19 cellular contexts compared by ENCODE assay signal in the genomic region with DNA sequence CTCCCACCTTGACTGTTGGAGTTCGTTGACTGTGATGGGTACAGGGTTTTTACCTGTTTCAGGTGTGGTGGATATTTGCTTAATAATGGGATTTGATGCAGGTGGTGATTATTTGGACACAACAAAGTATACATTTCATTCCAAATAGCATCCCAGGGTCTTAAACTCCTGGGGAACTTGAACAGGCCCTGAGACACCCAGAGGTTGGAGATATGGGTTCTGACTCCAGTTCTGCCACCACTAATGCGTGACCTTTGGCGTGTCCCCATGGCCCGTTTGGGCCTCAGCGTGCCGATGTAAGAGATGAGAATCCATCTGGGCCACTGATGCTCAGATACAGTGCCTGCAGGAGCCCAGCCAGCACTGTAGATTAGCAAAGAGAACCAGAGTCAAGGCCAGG.
DNase-seq lines count a peak whose midpoint lies in the region; ATAC-seq and TF ChIP-seq lines count a peak whose summit lies in the region.
"Had no signal": no experiment of that assay in that cellular context is flagged by ENCODE, and none has a peak within 500 bp of the region (broad histone marks: within the 10 kb centered on the region; RNA-seq: fewer than 3 reads in every experiment).

No MANE protein-coding gene starts in this region.

- H3K14ac ChIP-seq in neuronal stem cell (ENCODE audit: low read length) (no peak overlapping the region), trophoblast cell (ENCODE audit: low read length) (no peak overlapping the region)

- H3K27me3 ChIP-seq in esophagus muscularis mucosa = no peaks in the 10 kb centered on the region
- no peaks in the 10 kb centered on the region for H3K27me3 ChIP-seq in neuronal stem cell (ENCODE audit: control insufficient read depth in 3 of 3, insufficient read depth in 3 of 3, low read depth in 1 of 3, low read length in 3 of 3)
- H3K27me3 ChIP-seq in trophoblast cell (ENCODE audit: insufficient read depth, low read length) = no peaks in the 10 kb centered on the region
- H3K27me3 ChIP-seq: BLaER1 treated with 17β-estradiol and CSF1 and Interleukin-3, amounts not matched to agents 10 nM and 100 nM had no signal

- no peak overlapping the region for H2BK15ac ChIP-seq in neuronal stem cell (ENCODE audit: low read length)

- no peak overlapping the region for H4K12ac ChIP-seq in trophoblast cell (ENCODE audit: low read depth, low read length)

- H3K4me1 ChIP-seq in esophagus muscularis mucosa (no peaks in the 10 kb centered on the region), neuronal stem cell (ENCODE audit: control insufficient read depth in 2 of 2, insufficient read depth in 1 of 2, low read depth in 1 of 2, low read length in 2 of 2) (no peaks in the 10 kb centered on the region), trophoblast cell (ENCODE audit: control insufficient read depth in 1 of 2, insufficient read depth in 2 of 2, low read length in 2 of 2) (no peaks in the 10 kb centered on the region)
- H3K4me1 ChIP-seq: A549; BLaER1 treated with 17β-estradiol and CSF1 and Interleukin-3, amounts not matched to agents 10 nM and 100 nM; Caco-2 had no signal

- no peak for TF ChIP-seq POLR2A in esophagus muscularis mucosa (IDR thresholded peaks at IDR 0.05; ENCODE audit: low read depth)

- H2BK12ac ChIP-seq in neuronal stem cell (ENCODE audit: low read length) (no peak overlapping the region), trophoblast cell (ENCODE audit: low read length) (no peak overlapping the region)

- H3K4ac ChIP-seq in neuronal stem cell (ENCODE audit: low read length) (no peak overlapping the region), trophoblast cell (ENCODE audit: low read depth, low read length) (no peak overlapping the region)

- no peak for TF ChIP-seq CTCF in esophagus muscularis mucosa (IDR thresholded peaks at IDR 0.05)

- H2AFZ ChIP-seq in neuronal stem cell (ENCODE audit: low read length) (no peak overlapping the region), trophoblast cell (ENCODE audit: insufficient read depth, low read length, poor library complexity) (no peak overlapping the region)

- intact Hi-C loops in esophagus muscularis mucosa (cut with DNase I) = no loop called here

- H3K79me2 ChIP-seq in trophoblast cell (ENCODE audit: control insufficient read depth, insufficient read depth, low read length, poor library complexity) = no peaks in the 10 kb centered on the region

- H3K9ac ChIP-seq in neuronal stem cell (ENCODE audit: low read depth, low read length, poor library complexity) (no peak overlapping the region), trophoblast cell (ENCODE audit: low read length) (peak overlapping the region; percentile 31)
- H3K9ac ChIP-seq: BLaER1 treated with 17β-estradiol and CSF1 and Interleukin-3, amounts not matched to agents 10 nM and 100 nM had no signal

- H4K8ac ChIP-seq in neuronal stem cell (ENCODE audit: low read depth, low read length) (no peak overlapping the region), trophoblast cell (ENCODE audit: low read depth, low read length) (no peak overlapping the region)

- H2AK5ac ChIP-seq in neuronal stem cell (ENCODE audit: low read depth, low read length) (no peak overlapping the region), trophoblast cell (ENCODE audit: low read length) (no peak overlapping the region)

- in situ Hi-C loops in G401 (cut with HindIII; ENCODE audit: low sequenced_read_pairs) = no loop called here

- TF ChIP-seq EP300 in esophagus muscularis mucosa (IDR thresholded peaks at IDR 0.05) = no peak

- H3K79me1 ChIP-seq in neuronal stem cell (ENCODE audit: low read depth, low read length) (no peaks in the 10 kb centered on the region), trophoblast cell (ENCODE audit: low read length) (no peaks in the 10 kb centered on the region)

- H3K4me2 ChIP-seq in neuronal stem cell (ENCODE audit: insufficient read depth, low read length, poor library complexity, severe bottlenecking) (no peak overlapping the region), trophoblast cell (ENCODE audit: low read length) (no peak overlapping the region)
- H3K4me2 ChIP-seq: A549; BLaER1 treated with 17β-estradiol and CSF1 and Interleukin-3, amounts not matched to agents 10 nM and 100 nM had no signal

- H3K4me3 ChIP-seq in esophagus muscularis mucosa (no peak overlapping the region), neuronal stem cell (ENCODE audit: low read length in 2 of 2) (no peak overlapping the region), trophoblast cell (ENCODE audit: low read depth, low read length) (no peak overlapping the region)
- H3K4me3 ChIP-seq: A549; BLaER1 treated with 17β-estradiol and CSF1 and Interleukin-3, amounts not matched to agents 10 nM and 100 nM; GM12878 had no signal

- H3K27ac ChIP-seq in esophagus muscularis mucosa (replicated peaks in 1 of 4) = no peak overlapping the region
- no peak overlapping the region for H3K27ac ChIP-seq in neuronal stem cell (replicated peaks; ENCODE audit: low read length)
- H3K27ac ChIP-seq in trophoblast cell (ENCODE audit: low read depth, low read length) = no peak overlapping the region
- H3K27ac ChIP-seq: 22Rv1; A549; BLaER1 treated with 17β-estradiol and CSF1 and Interleukin-3, amounts not matched to agents 10 nM and 100 nM; C4-2B had no signal

- peaks cover 0 to 9% (median 4%) of the 10 kb centered on the region in 4 donors for H3K9me3 ChIP-seq in esophagus muscularis mucosa
- no peaks in the 10 kb centered on the region for H3K9me3 ChIP-seq in neuronal stem cell (replicated peaks in 1 of 2; ENCODE audit: control insufficient read depth in 2 of 2, insufficient read depth in 1 of 2, low read depth in 1 of 2, low read length in 2 of 2)
- H3K9me3 ChIP-seq in trophoblast cell (ENCODE audit: insufficient read depth, low read depth, low read length) = no peaks in the 10 kb centered on the region
- H3K9me3 ChIP-seq: A549 had no signal

- DNase-seq in G401 (ENCODE audit: low spot score) (peak; percentile 58), esophagus muscularis mucosa (ENCODE audit: extremely low spot score) (peak; percentile 81), neuronal stem cell (ENCODE audit: low spot score) (no peak), trophoblast cell (no peak)
- DNase-seq in stimulated activated CD8-positive, alpha-beta memory T cell treated with anti-CD3 and anti-CD28 coated beads, Interleukin-4, amount 100 ng/mL, for 48 hours = no peak
- no peak for DNase-seq in stimulated activated naive CD8-positive, alpha-beta T cell treated with anti-CD3 and anti-CD28 coated beads, Interleukin-15, Interleukin-2, amounts not matched to agents 100 U/mL and 50 U/mL, for 24 hours
- DNase-seq: AML-193; Caco-2; Calu3; CD4-positive, alpha-beta T cell; CD8-positive, alpha-beta T cell; DMS79 treated with DMSO at 0.1 percent for 48 hours; GDM1 had no signal

- H2BK5ac ChIP-seq in neuronal stem cell (ENCODE audit: low read length) (no peak overlapping the region), trophoblast cell (ENCODE audit: low read depth, low read length, poor library complexity) (no peak overlapping the region)

- no peaks in the 10 kb centered on the region for H3K36me3 ChIP-seq in esophagus muscularis mucosa
- no peaks in the 10 kb centered on the region for H3K36me3 ChIP-seq in neuronal stem cell (replicated peaks in 1 of 2; ENCODE audit: control insufficient read depth in 2 of 2, insufficient read depth in 2 of 2, low read length in 2 of 2)
- H3K36me3 ChIP-seq in trophoblast cell (ENCODE audit: control insufficient read depth in 1 of 2, insufficient read depth in 2 of 2, low read length in 2 of 2) = no peaks in the 10 kb centered on the region
- H3K36me3 ChIP-seq: BLaER1 treated with 17β-estradiol and CSF1 and Interleukin-3, amounts not matched to agents 10 nM and 100 nM had no signal

- H2BK120ac ChIP-seq in neuronal stem cell (ENCODE audit: low read depth, low read length) = no peak overlapping the region
- H2BK120ac ChIP-seq in trophoblast cell (ENCODE audit: insufficient read depth, low read length, poor library complexity) = no peak overlapping the region

- 88% methylated on average over 6 of the region's 6 CpGs for WGBS in esophagus muscularis mucosa
- WGBS in neuronal stem cell (ENCODE audit: extremely low coverage in 2 of 2, insufficient read length in 2 of 2, insufficient replicate concordance in 1 of 2), 2 donors = no CpG with 5 or more reads among the region's 6 CpGs
- no CpG with 5 or more reads among the region's 6 CpGs for WGBS in trophoblast cell (ENCODE audit: extremely low coverage, insufficient coverage, insufficient read length)

- H4K91ac ChIP-seq in neuronal stem cell (ENCODE audit: low read depth, low read length, poor library complexity) (no peak overlapping the region), trophoblast cell (ENCODE audit: low read depth, low read length) (no peak overlapping the region)

- no peak for ATAC-seq in GM19467 (IDR thresholded peaks at IDR 0.05; ENCODE audit: unreplicated experiment)
- ATAC-seq in stimulated activated naive CD8-positive, alpha-beta T cell treated with anti-CD3 and anti-CD28 coated beads, Interleukin-15, Interleukin-2, amounts not matched to agents 100 U/mL and 50 U/mL, for 24 hours = no peak
- ATAC-seq: A549; CD8-positive, alpha-beta T cell; GM12878 had no signal

- H3K23ac ChIP-seq in neuronal stem cell (ENCODE audit: low read depth, low read length, poor library complexity) (no peak overlapping the region), trophoblast cell (ENCODE audit: low read length) (no peak overlapping the region)

- H3K18ac ChIP-seq in neuronal stem cell (ENCODE audit: low read length) (peak overlapping the region; percentile 12), trophoblast cell (ENCODE audit: low read length) (no peak overlapping the region)

Comparison
In these comparisons a context has a peak if more than half of its experiments do, and no peak if none do; other contexts are left out.
1. DNase-seq: peak in G401 (single experiment) and esophagus muscularis mucosa (single experiment); none in neuronal stem cell (single experiment), trophoblast cell (0 of 2), stimulated activated CD8-positive, alpha-beta memory T cell treated with anti-CD3 and anti-CD28 coated beads, Interleukin-4, amount 100 ng/mL, for 48 hours (single experiment) and stimulated activated naive CD8-positive, alpha-beta T cell treated with anti-CD3 and anti-CD28 coated beads, Interleukin-15, Interleukin-2, amounts not matched to agents 100 U/mL and 50 U/mL, for 24 hours (single experiment).